8 cellular contexts compared by ENCODE assay signal in genomic region chr5:119073746-119074337, GRCh38. TPM values are rescaled to one million over a fixed set of nuclear protein-coding genes. Genes with fewer than 3 reads are reported as not detected.
DNase-seq lines count a peak whose midpoint lies in the region; ATAC-seq and TF ChIP-seq lines count a peak whose summit lies in the region.
"Not testable (repeated sequence)": the region's sequence is repeated elsewhere in the genome, so short reads cannot be mapped to it uniquely, and the experiment has no call there.

No MANE protein-coding gene starts in this region.

- not testable (repeated sequence) for H3K36me3 ChIP-seq in CD8-positive, alpha-beta memory T cell (ENCODE audit: insufficient read depth, low read length); GM23338 (ENCODE audit: insufficient read depth); OCI-LY1 (ENCODE audit: insufficient read depth, low read length); naive thymus-derived CD4-positive, alpha-beta T cell (ENCODE audit: control insufficient read depth in 2 of 3, insufficient read depth in 3 of 3, low read length in 3 of 3)

- H2AFZ ChIP-seq in GM23338; OCI-LY1 (ENCODE audit: low read length): not testable (repeated sequence)

- not testable (repeated sequence) for TF ChIP-seq CTCF in GM23338 (conservative IDR thresholded peaks at IDR 0.05; ENCODE audit: low read depth in 2 of 2); OCI-LY1 (IDR thresholded peaks at IDR 0.05; ENCODE audit: low read length); WTC11 (IDR thresholded peaks at IDR 0.05)

- ATAC-seq in GM23338; WTC11; naive thymus-derived CD4-positive, alpha-beta T cell; stimulated activated naive B cell treated with anti-CD40 and anti-IgM and Interleukin-4, amounts not matched to agents 10 μg/mL and 1 μg/mL and 100 μg/mL, for 72 hours (replicated peaks): not testable (repeated sequence)

- H3K9me2 ChIP-seq in GM23338 (ENCODE audit: insufficient read depth); OCI-LY1 (ENCODE audit: low read depth, low read length): not testable (repeated sequence)

- not testable (repeated sequence) for H3K27me3 ChIP-seq in CD8-positive, alpha-beta memory T cell (ENCODE audit: insufficient read depth, low read length, poor library complexity, severe bottlenecking); GM23338 (ENCODE audit: insufficient read depth); OCI-LY1 (ENCODE audit: insufficient read depth, low read length); naive thymus-derived CD4-positive, alpha-beta T cell (ENCODE audit: control insufficient read depth in 2 of 2, insufficient read depth in 2 of 2, low read length in 2 of 2)

- intact Hi-C loops in activated T-helper 1 cell treated with anti-CD3 and anti-CD28 coated beads, Interleukin-12 subunit alpha, Interleukin-12 subunit beta, Interleukin-2, Interleukin-4 antibody, amounts not matched to agents 30 ng/mL and 10 ng/mL and 1 ng/mL, durations not matched to agents 14 hours and 24 hours and 36 hours (cut with micrococcal nuclease): loop anchor here (5.0 kb wide), 1 partner anchor 213 kb away; no protein-coding TSS in a partner anchor
- intact Hi-C loops in dendritic cell treated with granulocyte-macrophage colony-stimulating factor and Interleukin-4, amounts not matched to agents 40 ng/mL and 50 ng/mL, for 4 days (cut with micrococcal nuclease): loop anchor here (5.0 kb wide), 4 partner anchors 52 to 338 kb away; partner anchors contain the start of gene DTWD2
- intact Hi-C loops in naive thymus-derived CD4-positive, alpha-beta T cell (cut with micrococcal nuclease): loop anchor here in 1 of 2 donors (5.0 kb wide), 2 partner anchors 283 to 323 kb away; partner anchors contain the start of gene TNFAIP8

- peaks cover 41% of the 10 kb centered on the region for H3K4me1 ChIP-seq in CD8-positive, alpha-beta memory T cell (ENCODE audit: insufficient read depth, low read length)
- H3K4me1 ChIP-seq in GM23338 (ENCODE audit: insufficient read depth): peaks cover 46% of the 10 kb centered on the region
- peaks cover 73% of the 10 kb centered on the region for H3K4me1 ChIP-seq in OCI-LY1 (ENCODE audit: insufficient read depth, low read length, severe bottlenecking)
- H3K4me1 ChIP-seq in naive thymus-derived CD4-positive, alpha-beta T cell (ENCODE audit: control insufficient read depth in 2 of 2, insufficient read depth in 2 of 2, low read length in 2 of 2): peaks cover 24 to 29% of the 10 kb centered on the region in 2 donors

- H3K27ac Mint-ChIP-seq in CD8-positive, alpha-beta memory T cell: peak overlapping the region in 4 of 8 donors; percentile 0 to 82 (median 64)
- H3K27ac Mint-ChIP-seq in GM23338: peak overlapping the region; percentile 60
- H3K27ac Mint-ChIP-seq in WTC11: peak overlapping the region; percentile 88
- peak overlapping the region; percentile 45 for H3K27ac Mint-ChIP-seq in activated T-helper 1 cell treated with anti-CD3 and anti-CD28 coated beads, Interleukin-12 subunit alpha, Interleukin-12 subunit beta, Interleukin-2, Interleukin-4 antibody, amounts not matched to agents 30 ng/mL and 10 ng/mL and 1 ng/mL, durations not matched to agents 14 hours and 24 hours and 36 hours
- H3K27ac Mint-ChIP-seq in dendritic cell treated with granulocyte-macrophage colony-stimulating factor and Interleukin-4, amounts not matched to agents 40 ng/mL and 50 ng/mL, for 4 days: peak overlapping the region; percentile 75
- H3K27ac Mint-ChIP-seq in naive thymus-derived CD4-positive, alpha-beta T cell: peak overlapping the region in 3 of 9 donors; percentile 10 to 57 (median 33)
- peak overlapping the region; percentile 93 for H3K27ac Mint-ChIP-seq in stimulated activated naive B cell treated with anti-CD40 and anti-IgM and Interleukin-4, amounts not matched to agents 10 μg/mL and 1 μg/mL and 100 μg/mL, for 72 hours

- H3K9me3 Mint-ChIP-seq in CD8-positive, alpha-beta memory T cell; GM23338; WTC11; activated T-helper 1 cell treated with anti-CD3 and anti-CD28 coated beads, Interleukin-12 subunit alpha, Interleukin-12 subunit beta, Interleukin-2, Interleukin-4 antibody, amounts not matched to agents 30 ng/mL and 10 ng/mL and 1 ng/mL, durations not matched to agents 14 hours and 24 hours and 36 hours; dendritic cell treated with granulocyte-macrophage colony-stimulating factor and Interleukin-4, amounts not matched to agents 40 ng/mL and 50 ng/mL, for 4 days; naive thymus-derived CD4-positive, alpha-beta T cell; stimulated activated naive B cell treated with anti-CD40 and anti-IgM and Interleukin-4, amounts not matched to agents 10 μg/mL and 1 μg/mL and 100 μg/mL, for 72 hours: not testable (repeated sequence)

- H3K4me3 ChIP-seq in CD8-positive, alpha-beta memory T cell (ENCODE audit: low read length); naive thymus-derived CD4-positive, alpha-beta T cell (ENCODE audit: low read length): not testable (repeated sequence)
- H3K4me3 ChIP-seq in GM23338 (peak overlapping the region; percentile 17; the same call in 1 of the 2 replicates), OCI-LY1 (ENCODE audit: low read depth, low read length, poor library complexity, severe bottlenecking) (peak overlapping the region; percentile 76)

- H3K9ac ChIP-seq in OCI-LY1 (ENCODE audit: low read length): peak overlapping the region; percentile 69

- CTCF ChIA-PET in CD8-positive, alpha-beta memory T cell (lab: Charles Lee): interaction anchor here (1.7 kb wide), 1 partner anchor 86 kb away, joined by 5 read pairs; the partner anchor contains the start of gene DTWD2
- CTCF ChIA-PET in WTC11 (lab: Charles Lee): interaction anchor here (0.8 kb wide), 1 partner anchor 86 kb away, joined by 3 read pairs; the partner anchor contains the start of gene DTWD2
- CTCF ChIA-PET in naive thymus-derived CD4-positive, alpha-beta T cell (lab: Charles Lee): interaction anchor here (0.6 kb wide), 1 partner anchor 242 kb away, joined by 3 read pairs; no protein-coding TSS in a partner anchor

- peaks cover 81% of the 10 kb centered on the region for H3K79me2 ChIP-seq in GM23338 (replicated peaks; ENCODE audit: insufficient read depth)
- peaks cover 71% of the 10 kb centered on the region for H3K79me2 ChIP-seq in OCI-LY1 (ENCODE audit: insufficient read depth, low read length)

- not testable (repeated sequence) for H3K9me3 ChIP-seq in CD8-positive, alpha-beta memory T cell (ENCODE audit: low read length); OCI-LY1 (ENCODE audit: low read length); naive thymus-derived CD4-positive, alpha-beta T cell (ENCODE audit: control insufficient read depth in 2 of 3, low read length in 3 of 3)

- peaks cover 38 to 68% (median 61%) of the 10 kb centered on the region in 3 donors for H3K4me1 Mint-ChIP-seq in CD8-positive, alpha-beta memory T cell
- H3K4me1 Mint-ChIP-seq in GM23338 (peaks cover 41% of the 10 kb centered on the region), WTC11 (peaks cover 43% of the 10 kb centered on the region)
- H3K4me1 Mint-ChIP-seq in activated T-helper 1 cell treated with anti-CD3 and anti-CD28 coated beads, Interleukin-12 subunit alpha, Interleukin-12 subunit beta, Interleukin-2, Interleukin-4 antibody, amounts not matched to agents 30 ng/mL and 10 ng/mL and 1 ng/mL, durations not matched to agents 14 hours and 24 hours and 36 hours (ENCODE audit: low read depth): peaks cover 52% of the 10 kb centered on the region
- H3K4me1 Mint-ChIP-seq in dendritic cell treated with granulocyte-macrophage colony-stimulating factor and Interleukin-4, amounts not matched to agents 40 ng/mL and 50 ng/mL, for 4 days (ENCODE audit: low read depth): peaks cover 42% of the 10 kb centered on the region
- H3K4me1 Mint-ChIP-seq in naive thymus-derived CD4-positive, alpha-beta T cell: peaks cover 28 to 65% (median 48%) of the 10 kb centered on the region in 7 donors
- H3K4me1 Mint-ChIP-seq in stimulated activated naive B cell treated with anti-CD40 and anti-IgM and Interleukin-4, amounts not matched to agents 10 μg/mL and 1 μg/mL and 100 μg/mL, for 72 hours: peaks cover 22 to 44% of the 10 kb centered on the region in 2 donors

- not testable (repeated sequence) for H4K20me1 ChIP-seq in GM23338 (replicated peaks; ENCODE audit: insufficient read depth); OCI-LY1 (ENCODE audit: insufficient read depth, low read length)

- H3K27me3 Mint-ChIP-seq in CD8-positive, alpha-beta memory T cell; GM23338 (ENCODE audit: insufficient read depth, low read depth, poor library complexity); WTC11 (ENCODE audit: low read depth); activated T-helper 1 cell treated with anti-CD3 and anti-CD28 coated beads, Interleukin-12 subunit alpha, Interleukin-12 subunit beta, Interleukin-2, Interleukin-4 antibody, amounts not matched to agents 30 ng/mL and 10 ng/mL and 1 ng/mL, durations not matched to agents 14 hours and 24 hours and 36 hours (ENCODE audit: insufficient read depth); dendritic cell treated with granulocyte-macrophage colony-stimulating factor and Interleukin-4, amounts not matched to agents 40 ng/mL and 50 ng/mL, for 4 days; naive thymus-derived CD4-positive, alpha-beta T cell; stimulated activated naive B cell treated with anti-CD40 and anti-IgM and Interleukin-4, amounts not matched to agents 10 μg/mL and 1 μg/mL and 100 μg/mL, for 72 hours: not testable (repeated sequence)

- POLR2A ChIA-PET in CD8-positive, alpha-beta memory T cell (lab: Charles Lee); WTC11 (lab: Charles Lee): not testable (repeated sequence)
- POLR2A ChIA-PET in naive thymus-derived CD4-positive, alpha-beta T cell (lab: Charles Lee): interaction anchor here (0.9 kb wide), 1 partner anchor 255 kb away, joined by 3 read pairs; no protein-coding TSS in a partner anchor

- DNase-seq in CD8-positive, alpha-beta memory T cell; GM23338 (ENCODE audit: low spot score); WTC11 (ENCODE audit: low spot score); activated T-helper 1 cell treated with anti-CD3 and anti-CD28 coated beads, Interleukin-12 subunit alpha, Interleukin-12 subunit beta, Interleukin-2, Interleukin-4 antibody, amounts not matched to agents 30 ng/mL and 10 ng/mL and 1 ng/mL, durations not matched to agents 14 hours and 24 hours and 36 hours (ENCODE audit: low spot score); naive thymus-derived CD4-positive, alpha-beta T cell; stimulated activated naive B cell treated with anti-CD40 and anti-IgM and Interleukin-4, amounts not matched to agents 10 μg/mL and 1 μg/mL and 100 μg/mL, for 72 hours: not testable (repeated sequence)

- peak overlapping the region; percentile 86 for H3K27ac ChIP-seq in CD8-positive, alpha-beta memory T cell (ENCODE audit: low read depth, low read length)
- H3K27ac ChIP-seq in GM23338 (ENCODE audit: low read depth) (peak overlapping the region; percentile 33), OCI-LY1 (ENCODE audit: low read depth, low read length, poor library complexity, severe bottlenecking) (peak overlapping the region; percentile 88)
- not testable (repeated sequence) for H3K27ac ChIP-seq in naive thymus-derived CD4-positive, alpha-beta T cell (ENCODE audit: low read depth, low read length)

- H3F3A ChIP-seq in GM23338 (replicated peaks; ENCODE audit: low read depth); OCI-LY1 (ENCODE audit: insufficient read depth, low read length): not testable (repeated sequence)

- peak overlapping the region; percentile 92 for H3K4me2 ChIP-seq in GM23338
- H3K4me2 ChIP-seq in OCI-LY1 (ENCODE audit: low read length): peak overlapping the region; percentile 85

- peak overlapping the region in 4 of 7 donors; percentile 5 to 82 (median 20) for H3K4me3 Mint-ChIP-seq in CD8-positive, alpha-beta memory T cell
- peak overlapping the region; percentile 43 for H3K4me3 Mint-ChIP-seq in GM23338
- peak overlapping the region; percentile 48 for H3K4me3 Mint-ChIP-seq in WTC11
- H3K4me3 Mint-ChIP-seq in activated T-helper 1 cell treated with anti-CD3 and anti-CD28 coated beads, Interleukin-12 subunit alpha, Interleukin-12 subunit beta, Interleukin-2, Interleukin-4 antibody, amounts not matched to agents 30 ng/mL and 10 ng/mL and 1 ng/mL, durations not matched to agents 14 hours and 24 hours and 36 hours: peak overlapping the region; percentile 50
- H3K4me3 Mint-ChIP-seq in dendritic cell treated with granulocyte-macrophage colony-stimulating factor and Interleukin-4, amounts not matched to agents 40 ng/mL and 50 ng/mL, for 4 days: peak overlapping the region; percentile 56
- H3K4me3 Mint-ChIP-seq in naive thymus-derived CD4-positive, alpha-beta T cell: peak overlapping the region; percentile 22 to 99 (median 44)
- H3K4me3 Mint-ChIP-seq in stimulated activated naive B cell treated with anti-CD40 and anti-IgM and Interleukin-4, amounts not matched to agents 10 μg/mL and 1 μg/mL and 100 μg/mL, for 72 hours: peak overlapping the region; percentile 80 to 86

- not testable (repeated sequence) for H3K36me3 Mint-ChIP-seq in CD8-positive, alpha-beta memory T cell; GM23338 (ENCODE audit: low read depth); WTC11; activated T-helper 1 cell treated with anti-CD3 and anti-CD28 coated beads, Interleukin-12 subunit alpha, Interleukin-12 subunit beta, Interleukin-2, Interleukin-4 antibody, amounts not matched to agents 30 ng/mL and 10 ng/mL and 1 ng/mL, durations not matched to agents 14 hours and 24 hours and 36 hours (ENCODE audit: low read depth); naive thymus-derived CD4-positive, alpha-beta T cell
- peaks cover 30% of the 10 kb centered on the region for H3K36me3 Mint-ChIP-seq in dendritic cell treated with granulocyte-macrophage colony-stimulating factor and Interleukin-4, amounts not matched to agents 40 ng/mL and 50 ng/mL, for 4 days (ENCODE audit: low read depth)
- H3K36me3 Mint-ChIP-seq in stimulated activated naive B cell treated with anti-CD40 and anti-IgM and Interleukin-4, amounts not matched to agents 10 μg/mL and 1 μg/mL and 100 μg/mL, for 72 hours: peaks cover 18 to 19% of the 10 kb centered on the region in 2 donors

RNA-seq across cellular contexts. Expression of gene DMXL1, which starts 3.0 kb away (rescaled TPM):
- 10 to 100 TPM; 25.9 to 26.2 TPM for total RNA-seq in CD8-positive, alpha-beta memory T cell
- polyA plus RNA-seq in CD8-positive, alpha-beta memory T cell: 12.9 TPM
- 40.5 and 41.7 TPM in 2 replicates for total RNA-seq in GM23338 (2014; rRNA removed; shearing (Covaris generic))
- 28.3 and 28.4 TPM in 2 replicates for polyA plus RNA-seq in GM23338 (2016; fragmentation: Nextera tagmentation; extraction: Ambion mirVana)
- 40.6 to 44.0 TPM (median 43.7 TPM) in 3 replicates for total RNA-seq in WTC11 (2021)
- 26.7 and 28.2 TPM in 2 replicates for total RNA-seq in activated T-helper 1 cell treated with anti-CD3 and anti-CD28 coated beads, Interleukin-12 subunit alpha, Interleukin-12 subunit beta, Interleukin-2, Interleukin-4 antibody, amounts not matched to agents 30 ng/mL and 10 ng/mL and 1 ng/mL, durations not matched to agents 14 hours and 24 hours and 36 hours
- 10 to 100 TPM; 30.5 to 40.8 (median 32.4) TPM for total RNA-seq in naive thymus-derived CD4-positive, alpha-beta T cell
- 10 to 100 TPM; 16.5 to 17.0 TPM for polyA plus RNA-seq in naive thymus-derived CD4-positive, alpha-beta T cell

Comparison
In these comparisons a context has a peak if more than half of its experiments do, and no peak if none do; other contexts are left out.
1. H3K4me3 Mint-ChIP-seq: peak in every context shown above with its lines; median percentile 83 in stimulated activated naive B cell treated with anti-CD40 and anti-IgM and Interleukin-4, amounts not matched to agents 10 μg/mL and 1 μg/mL and 100 μg/mL, for 72 hours; 56 in dendritic cell treated with granulocyte-macrophage colony-stimulating factor and Interleukin-4, amounts not matched to agents 40 ng/mL and 50 ng/mL, for 4 days; 50 in activated T-helper 1 cell treated with anti-CD3 and anti-CD28 coated beads, Interleukin-12 subunit alpha, Interleukin-12 subunit beta, Interleukin-2, Interleukin-4 antibody, amounts not matched to agents 30 ng/mL and 10 ng/mL and 1 ng/mL, durations not matched to agents 14 hours and 24 hours and 36 hours; 48 in WTC11; 44 in naive thymus-derived CD4-positive, alpha-beta T cell; 43 in GM23338; 20 in CD8-positive, alpha-beta memory T cell.